Comparison of ENCODE assay signal across 18 cellular contexts in the genomic region with DNA sequence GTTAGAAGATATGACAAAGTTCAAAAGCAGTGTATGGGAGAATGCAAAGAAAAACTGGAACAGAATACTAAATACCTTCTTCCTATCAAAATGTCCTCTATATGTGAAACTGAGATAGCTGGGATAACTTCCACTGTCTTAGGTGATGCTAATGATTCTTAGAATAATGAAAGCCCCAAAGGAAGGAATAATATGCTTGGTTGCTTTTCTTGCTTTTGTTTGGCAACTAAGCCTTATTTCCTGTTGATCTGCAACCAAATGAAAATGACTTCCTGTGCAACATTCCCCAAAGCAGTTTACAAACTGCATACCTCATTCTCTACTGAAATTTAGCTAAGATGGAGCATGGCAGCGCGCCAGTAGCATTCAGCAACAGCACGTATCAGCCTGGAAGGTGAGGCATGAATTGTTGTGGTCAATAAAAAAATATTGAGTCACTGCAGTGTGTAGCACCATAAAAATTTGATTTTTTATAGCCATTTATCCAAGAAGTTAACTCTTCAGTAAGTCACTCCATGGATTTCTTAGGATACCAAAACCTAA. TPM values are rescaled to one million over a fixed set of nuclear protein-coding genes. Genes with fewer than 3 reads are reported as not detected.
DNase-seq lines count a peak whose midpoint lies in the region; ATAC-seq, FAIRE-seq and TF ChIP-seq lines count a peak whose summit lies in the region.
"Had no signal": no experiment of that assay in that cellular context is flagged by ENCODE, and none has a peak within 500 bp of the region (broad histone marks: within the 10 kb centered on the region; RNA-seq: fewer than 3 reads in every experiment).

No MANE protein-coding gene starts in this region.

- H3K9ac ChIP-seq in colonic mucosa (ENCODE audit: low read depth in 2 of 2, low read length in 2 of 2) (no peak overlapping the region), kidney (ENCODE audit: low read length in 2 of 2) (no peak overlapping the region)

- ATAC-seq in HG02885 (IDR thresholded peaks at IDR 0.05; ENCODE audit: poor library complexity, unreplicated experiment), result no peak
- ATAC-seq: naive thymus-derived CD4-positive, alpha-beta T cell; upper lobe of right lung had no signal

- H3K36me3 ChIP-seq in MG63, result no peaks in the 10 kb centered on the region
- H3K36me3 ChIP-seq in colonic mucosa, result no peaks in the 10 kb centered on the region
- no peaks in the 10 kb centered on the region for H3K36me3 ChIP-seq in kidney (ENCODE audit: control insufficient read depth in 1 of 2, insufficient read depth in 2 of 2, low read length in 2 of 2)
- H3K36me3 ChIP-seq: upper lobe of right lung had no signal

- peak; percentile 37 for DNase-seq in EL
- DNase-seq in MG63, result peak; percentile 8
- peak; percentile 36 for DNase-seq in colonic mucosa
- peak; percentile 24 for DNase-seq in non-pigmented ciliary epithelial cell (ENCODE audit: low read depth)
- no peak for DNase-seq in NCI-H748 (lab: John Stamatoyannopoulos, UW; ENCODE audit: unreplicated experiment)
- no peak for DNase-seq in DMS 273 treated with DMSO at 0.1 percent for 48 hours (lab: John Stamatoyannopoulos, UW)
- no peak for DNase-seq in kidney
- DNase-seq: activated gamma-delta T cell treated with Interleukin-2 at 50 U/mL for 16 hours; CD4-positive, alpha-beta memory T cell; effector memory CD4-positive, alpha-beta T cell; kidney glomerular epithelial cell; naive thymus-derived CD4-positive, alpha-beta T cell; NCI-H2081; stimulated activated CD4-positive, alpha-beta T cell treated with anti-CD3 and anti-CD28 coated beads, Interleukin-2, amount 100 ng/mL, for 24 hours; upper lobe of right lung had no signal

- H3K4me1 ChIP-seq in colonic mucosa (no peaks in the 10 kb centered on the region), kidney (ENCODE audit: control insufficient read depth in 1 of 2, insufficient read depth in 1 of 2, low read depth in 1 of 2, low read length in 2 of 2) (no peaks in the 10 kb centered on the region)

- H3K4me3 ChIP-seq in MG63 (no peak overlapping the region), colonic mucosa (no peak overlapping the region), kidney (ENCODE audit: low read length in 2 of 2) (no peak overlapping the region)
- H3K4me3 ChIP-seq: upper lobe of right lung had no signal

- no peak for FAIRE-seq in kidney (lab: Jason Lieb, UNC)
- FAIRE-seq: H54 had no signal

- H3K9me3 ChIP-seq in MG63, result no peaks in the 10 kb centered on the region
- H3K9me3 ChIP-seq in colonic mucosa, result no peaks in the 10 kb centered on the region
- no peaks in the 10 kb centered on the region for H3K9me3 ChIP-seq in kidney (ENCODE audit: control insufficient read depth in 1 of 2, low read length in 2 of 2)
- H3K9me3 ChIP-seq: upper lobe of right lung had no signal

- intact Hi-C loops in colonic mucosa (cut with DNase I) (no loop called here), kidney (cut with DNase I) (no loop called here)

- H3K27ac ChIP-seq in colonic mucosa, result no peak overlapping the region
- no peak overlapping the region for H3K27ac ChIP-seq in kidney (ENCODE audit: low read depth in 2 of 2, low read length in 2 of 2)
- H3K27ac ChIP-seq: HL-60, upper lobe of right lung had no signal

- H3K27me3 ChIP-seq in MG63 (no peaks in the 10 kb centered on the region), colonic mucosa (no peaks in the 10 kb centered on the region)
- H3K27me3 ChIP-seq: upper lobe of right lung had no signal

- TF ChIP-seq CTCF in colonic mucosa (IDR thresholded peaks at IDR 0.05) (no peak), kidney (IDR thresholded peaks at IDR 0.05; ENCODE audit: borderline replicate concordance, extremely low read depth, insufficient read depth) (no peak)

RNA-seq across cellular contexts. Expression of a gene that starts 18.7 kb away (rescaled TPM):
- total RNA-seq in MG63 (2014; rRNA removed; shearing (Covaris generic); ENCODE audit: low replicate concordance), result not detected in 2 replicates
- total RNA-seq in colonic mucosa (10 to 100 TPM in 1 of 2 donors, 1 to 10 TPM in 1; 8.9 to 30.4 TPM), kidney (1.6 TPM)
- polyA plus RNA-seq in kidney (ENCODE audit: insufficient read depth, low read depth, low replicate concordance), result 14.7 TPM
- total RNA-seq: CD4-positive, alpha-beta memory T cell; naive thymus-derived CD4-positive, alpha-beta T cell had no signal
- polyA plus RNA-seq: CD4-positive, alpha-beta memory T cell; naive thymus-derived CD4-positive, alpha-beta T cell had no signal

Comparison
In these comparisons a context has a peak if more than half of its experiments do, and no peak if none do; other contexts are left out.
1. DNase-seq: peak in EL (single experiment), MG63 (single experiment), colonic mucosa (single experiment) and non-pigmented ciliary epithelial cell (single experiment); none in NCI-H748 (single experiment), DMS 273 treated with DMSO at 0.1 percent for 48 hours (single experiment) and kidney (single experiment).